1 cellular context compared by ENCODE assay signal in genomic region chr15:37907136-37907535, GRCh38.
TF ChIP-seq lines count a peak whose summit lies in the region.

No MANE protein-coding gene starts in this region.

TF ChIP-seq in HepG2, 621 proteins besides CTCF, POLR2A, EP300 and RAD21:
- no peak for TF ChIP-seq MYC (CRISPR knock-in tag; IDR thresholded peaks at IDR 0.05; ENCODE audit: borderline replicate concordance)
- TF ChIP-seq HNF1A (IDR thresholded peaks at IDR 0.05; ENCODE audit: low read depth): no peak
- TF ChIP-seq HNF1A (CRISPR knock-in tag; IDR thresholded peaks at IDR 0.05; ENCODE audit: borderline replicate concordance): no peak
- no peak for TF ChIP-seq ZNF337 (CRISPR knock-in tag; IDR thresholded peaks at IDR 0.05; ENCODE audit: borderline replicate concordance, low read depth)
- TF ChIP-seq, protein P1, sequence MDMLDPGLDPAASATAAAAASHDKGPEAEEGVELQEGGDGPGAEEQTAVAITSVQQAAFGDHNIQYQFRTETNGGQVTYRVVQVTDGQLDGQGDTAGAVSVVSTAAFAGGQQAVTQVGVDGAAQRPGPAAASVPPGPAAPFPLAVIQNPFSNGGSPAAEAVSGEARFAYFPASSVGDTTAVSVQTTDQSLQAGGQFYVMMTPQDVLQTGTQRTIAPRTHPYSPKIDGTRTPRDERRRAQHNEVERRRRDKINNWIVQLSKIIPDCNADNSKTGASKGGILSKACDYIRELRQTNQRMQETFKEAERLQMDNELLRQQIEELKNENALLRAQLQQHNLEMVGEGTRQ (IDR thresholded peaks at IDR 0.05; ENCODE audit: low read depth, low read length): no peak
- TF ChIP-seq, protein P1 (CRISPR knock-in tag; IDR thresholded peaks at IDR 0.05; ENCODE audit: borderline replicate concordance): no peak
- TF ChIP-seq NFKBIZ (CRISPR knock-in tag; IDR thresholded peaks at IDR 0.05): no peak
- TF ChIP-seq, protein P2, sequence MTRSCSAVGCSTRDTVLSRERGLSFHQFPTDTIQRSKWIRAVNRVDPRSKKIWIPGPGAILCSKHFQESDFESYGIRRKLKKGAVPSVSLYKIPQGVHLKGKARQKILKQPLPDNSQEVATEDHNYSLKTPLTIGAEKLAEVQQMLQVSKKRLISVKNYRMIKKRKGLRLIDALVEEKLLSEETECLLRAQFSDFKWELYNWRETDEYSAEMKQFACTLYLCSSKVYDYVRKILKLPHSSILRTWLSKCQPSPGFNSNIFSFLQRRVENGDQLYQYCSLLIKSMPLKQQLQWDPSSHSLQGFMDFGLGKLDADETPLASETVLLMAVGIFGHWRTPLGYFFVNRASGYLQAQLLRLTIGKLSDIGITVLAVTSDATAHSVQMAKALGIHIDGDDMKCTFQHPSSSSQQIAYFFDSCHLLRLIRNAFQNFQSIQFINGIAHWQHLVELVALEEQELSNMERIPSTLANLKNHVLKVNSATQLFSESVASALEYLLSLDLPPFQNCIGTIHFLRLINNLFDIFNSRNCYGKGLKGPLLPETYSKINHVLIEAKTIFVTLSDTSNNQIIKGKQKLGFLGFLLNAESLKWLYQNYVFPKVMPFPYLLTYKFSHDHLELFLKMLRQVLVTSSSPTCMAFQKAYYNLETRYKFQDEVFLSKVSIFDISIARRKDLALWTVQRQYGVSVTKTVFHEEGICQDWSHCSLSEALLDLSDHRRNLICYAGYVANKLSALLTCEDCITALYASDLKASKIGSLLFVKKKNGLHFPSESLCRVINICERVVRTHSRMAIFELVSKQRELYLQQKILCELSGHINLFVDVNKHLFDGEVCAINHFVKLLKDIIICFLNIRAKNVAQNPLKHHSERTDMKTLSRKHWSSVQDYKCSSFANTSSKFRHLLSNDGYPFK (CRISPR knock-in tag; IDR thresholded peaks at IDR 0.05; ENCODE audit: borderline replicate concordance): no peak
- TF ChIP-seq KLF12 (CRISPR knock-in tag; IDR thresholded peaks at IDR 0.05; ENCODE audit: borderline replicate concordance): no peak
- TF ChIP-seq, protein P3, sequence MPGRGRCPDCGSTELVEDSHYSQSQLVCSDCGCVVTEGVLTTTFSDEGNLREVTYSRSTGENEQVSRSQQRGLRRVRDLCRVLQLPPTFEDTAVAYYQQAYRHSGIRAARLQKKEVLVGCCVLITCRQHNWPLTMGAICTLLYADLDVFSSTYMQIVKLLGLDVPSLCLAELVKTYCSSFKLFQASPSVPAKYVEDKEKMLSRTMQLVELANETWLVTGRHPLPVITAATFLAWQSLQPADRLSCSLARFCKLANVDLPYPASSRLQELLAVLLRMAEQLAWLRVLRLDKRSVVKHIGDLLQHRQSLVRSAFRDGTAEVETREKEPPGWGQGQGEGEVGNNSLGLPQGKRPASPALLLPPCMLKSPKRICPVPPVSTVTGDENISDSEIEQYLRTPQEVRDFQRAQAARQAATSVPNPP (CRISPR knock-in tag; IDR thresholded peaks at IDR 0.05): no peak
- no peak for TF ChIP-seq RAD51 (IDR thresholded peaks at IDR 0.05; ENCODE audit: borderline replicate concordance)
- no peak for TF ChIP-seq CCDC6 (CRISPR knock-in tag; IDR thresholded peaks at IDR 0.05)
- no peak for TF ChIP-seq ZNF713 (CRISPR knock-in tag; IDR thresholded peaks at IDR 0.05)
- no peak for TF ChIP-seq CREB1 (IDR thresholded peaks at IDR 0.05)
- TF ChIP-seq CREB1 (CRISPR knock-in tag; IDR thresholded peaks at IDR 0.05): no peak
- no peak for TF ChIP-seq CBFB (CRISPR knock-in tag; IDR thresholded peaks at IDR 0.05)
- no peak for TF ChIP-seq ZBTB7A (CRISPR knock-in tag; IDR thresholded peaks at IDR 0.05)
- TF ChIP-seq ZNF564 (CRISPR knock-in tag; IDR thresholded peaks at IDR 0.05): no peak
TF ChIP-seq in HepG2: peak in this region for 0.
